Comparison of ENCODE assay signal across 9 cellular contexts in genomic region chr4:139988863-139989765, GRCh38.
DNase-seq lines count a peak whose midpoint lies in the region; ATAC-seq and TF ChIP-seq lines count a peak whose summit lies in the region.
"Had no signal": no experiment of that assay in that cellular context is flagged by ENCODE, and none has a peak within 500 bp of the region (broad histone marks: within the 10 kb centered on the region; RNA-seq: fewer than 3 reads in every experiment).

No MANE protein-coding gene starts in this region.

- peaks cover 21% of the 10 kb centered on the region for H3K79me2 ChIP-seq in hepatocyte

- no peaks in the 10 kb centered on the region for H3K36me3 ChIP-seq in hepatocyte (replicated peaks; ENCODE audit: insufficient read depth, low read depth)
- H3K36me3 ChIP-seq: tibial artery had no signal

- no peaks in the 10 kb centered on the region for H3K9me2 ChIP-seq in hepatocyte (replicated peaks; ENCODE audit: insufficient read depth)

- WGBS in hepatocyte (ENCODE audit: low lambda C conversion rate, missing lambda C conversion rate) = 68% methylated on average over 17 of the region's 17 CpGs

- no peak overlapping the region for H2AFZ ChIP-seq in hepatocyte

- H3K4me1 ChIP-seq in hepatocyte (ENCODE audit: insufficient read depth) = peaks cover 9% of the 10 kb centered on the region

- H3K4me3 ChIP-seq in hepatocyte = no peak overlapping the region
- H3K4me3 ChIP-seq: tibial artery had no signal

- H3K27me3 ChIP-seq in hepatocyte = no peaks in the 10 kb centered on the region
- H3K27me3 ChIP-seq: tibial artery had no signal

- H3K4me2 ChIP-seq in hepatocyte = no peak overlapping the region

- peak overlapping the region; percentile 32 for H3K27ac ChIP-seq in hepatocyte
- H3K27ac ChIP-seq: tibial artery had no signal

- no peak for TF ChIP-seq CTCF in hepatocyte (IDR thresholded peaks at IDR 0.05; ENCODE audit: poor library complexity)

- no peaks in the 10 kb centered on the region for H4K20me1 ChIP-seq in hepatocyte (ENCODE audit: insufficient read depth, poor library complexity, severe bottlenecking)

- ATAC-seq in HG03039 (IDR thresholded peaks at IDR 0.05; ENCODE audit: unreplicated experiment) (no peak), HG03432 (IDR thresholded peaks at IDR 0.05; ENCODE audit: unreplicated experiment) (no peak), GM21447 (IDR thresholded peaks at IDR 0.05; ENCODE audit: unreplicated experiment) (no peak)

- no peaks in the 10 kb centered on the region for H3K9me3 ChIP-seq in hepatocyte (ENCODE audit: low read depth)
- H3K9me3 ChIP-seq: tibial artery had no signal

- peak; percentile 75 for DNase-seq in activated effector memory CD4-positive, alpha-beta T cell treated with anti-CD3 and anti-CD28 coated beads, Interleukin-2, amount 50 U/mL, for 16 hours
- no peak for DNase-seq in activated effector memory CD4-positive, alpha-beta T cell treated with Interleukin-2 at 50 U/mL for 16 hours
- DNase-seq in activated naive CD4-positive, alpha-beta T cell treated with anti-CD3 and anti-CD28 coated beads, Interleukin-2, amount 50 U/mL, for 16 hours = peak; percentile 35
- DNase-seq in hepatocyte (ENCODE audit: low spot score) = peak; percentile 75
- DNase-seq in stimulated activated CD4-positive, alpha-beta T cell treated with anti-CD3 and anti-CD28 coated beads, Interleukin-2, amount 100 ng/mL, for 4 hours (ENCODE audit: low read depth) = peak; percentile 46
